In the genomic region with DNA sequence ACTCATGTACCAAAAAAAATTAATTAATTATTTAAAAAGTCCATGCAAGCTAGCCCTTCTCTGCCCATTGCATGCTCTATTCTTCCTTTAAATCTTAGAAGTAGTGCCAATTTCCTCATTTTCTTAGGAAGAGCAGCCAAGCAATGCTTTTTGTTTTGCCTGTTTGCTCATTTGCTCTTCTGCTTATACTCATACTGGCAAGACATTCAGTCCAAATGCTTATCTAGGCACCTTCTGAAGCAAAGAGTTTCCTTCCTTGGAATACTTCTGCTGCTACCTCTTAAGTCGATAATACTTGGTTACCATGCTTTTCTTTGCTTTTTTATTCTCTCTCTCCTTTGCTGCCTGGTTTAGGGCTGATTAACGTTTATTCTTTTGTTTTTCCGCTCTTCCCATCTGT, we compare ENCODE assay signal across 28 cellular contexts.
"Had no signal": no experiment of that assay in that cellular context is flagged by ENCODE, and none has a peak within 500 bp of the region (broad histone marks: within the 10 kb centered on the region; RNA-seq: fewer than 3 reads in every experiment).

No MANE protein-coding gene starts in this region.

- H3K4me1 Mint-ChIP-seq: immature natural killer cell; natural killer cell; nephron progenitor cell; stimulated activated effector memory CD8-positive, alpha-beta T cell treated with anti-CD3 and anti-CD28 coated beads, Interleukin-12 subunit alpha, Interleukin-12 subunit beta, amount 100 ng/mL, for 72 hours had no signal

- H3K27me3 ChIP-seq: left lung, ovary, suprapubic skin, tibial artery, upper lobe of right lung had no signal

- H3K4me3 ChIP-seq: left lung, lower lobe of right lung, ovary, prostate gland, skin epidermis, suprapubic skin, thoracic aorta, tibial artery, upper lobe of right lung had no signal

- H3K36me3 ChIP-seq: left lung, lower lobe of right lung, ovary, prostate gland, suprapubic skin, thoracic aorta, tibial artery, upper lobe of right lung had no signal

- H3K9me3 ChIP-seq: lower lobe of right lung, ovary, prostate gland, thoracic aorta, upper lobe of right lung had no signal

- ATAC-seq: left colon; left lung; lower lobe of right lung; natural killer cell; right cardiac atrium; sciatic nerve; stimulated activated effector memory CD8-positive, alpha-beta T cell treated with anti-CD3 and anti-CD28 coated beads, Interleukin-12 subunit alpha, Interleukin-12 subunit beta, amount 100 ng/mL, for 72 hours; upper lobe of right lung had no signal

- H3K4me3 Mint-ChIP-seq: immature natural killer cell; natural killer cell; nephron progenitor cell; stimulated activated effector memory CD8-positive, alpha-beta T cell treated with anti-CD3 and anti-CD28 coated beads, Interleukin-12 subunit alpha, Interleukin-12 subunit beta, amount 100 ng/mL, for 72 hours; stimulated activated naive CD8-positive, alpha-beta T cell treated with anti-CD3 and anti-CD28 coated beads, Interleukin-15, Interleukin-2, amounts not matched to agents 100 ng/mL and 50 ng/mL, for 24 hours had no signal

- H3K4me1 ChIP-seq: left lung, lower lobe of right lung, prostate gland, suprapubic skin, tibial artery, upper lobe of right lung had no signal

- H3K27ac Mint-ChIP-seq: immature natural killer cell; natural killer cell; nephron progenitor cell; stimulated activated effector memory CD8-positive, alpha-beta T cell treated with anti-CD3 and anti-CD28 coated beads, Interleukin-12 subunit alpha, Interleukin-12 subunit beta, amount 100 ng/mL, for 72 hours; stimulated activated naive CD8-positive, alpha-beta T cell treated with anti-CD3 and anti-CD28 coated beads, Interleukin-15, Interleukin-2, amounts not matched to agents 100 ng/mL and 50 ng/mL, for 24 hours had no signal

- H3K36me3 Mint-ChIP-seq: immature natural killer cell; natural killer cell; stimulated activated effector memory CD8-positive, alpha-beta T cell treated with anti-CD3 and anti-CD28 coated beads, Interleukin-12 subunit alpha, Interleukin-12 subunit beta, amount 100 ng/mL, for 72 hours had no signal

- H3K27ac ChIP-seq: left lung, lower lobe of right lung, ovary, prostate gland, skin epidermis, suprapubic skin, thoracic aorta, tibial artery, upper lobe of right lung had no signal

- H3K27me3 Mint-ChIP-seq: stimulated activated naive CD8-positive, alpha-beta T cell treated with anti-CD3 and anti-CD28 coated beads, Interleukin-15, Interleukin-2, amounts not matched to agents 100 ng/mL and 50 ng/mL, for 24 hours had no signal

- DNase-seq: hypothalamus; immature natural killer cell; kidney; left colon; left lung; lower lobe of right lung; mammary epithelial cell; mesenchymal stem cell; natural killer cell; nephron progenitor cell; ovary; posterior cingulate gyrus; retina; right cardiac atrium; stimulated activated CD4-positive, alpha-beta T cell treated with anti-CD3 and anti-CD28 coated beads, Interleukin-12 subunit alpha, Interleukin-12 subunit beta, amount 100 ng/mL, for 4 hours; stimulated activated CD4-positive, alpha-beta T cell treated with anti-CD3 and anti-CD28 coated beads, Interleukin-15, amount 100 ng/mL, for 24 hours; stimulated activated CD4-positive, alpha-beta T cell treated with anti-CD3 and anti-CD28 coated beads, Interleukin-2, amount 100 ng/mL, for 24 hours; stimulated activated CD4-positive, alpha-beta T cell treated with anti-CD3 and anti-CD28 coated beads, Interleukin-4, amount 100 ng/mL, for 24 hours; tibial artery; trophoblast cell; upper lobe of right lung had no signal
